Comparison of ENCODE assay signal across 1 cellular context in genomic region chr1:109877776-109878175, GRCh38.
TF ChIP-seq lines count a peak whose summit lies in the region.

No MANE protein-coding gene starts in this region.

TF ChIP-seq in HepG2, 621 proteins besides CTCF, POLR2A, EP300 and RAD21:
- TF ChIP-seq ZNF687 (CRISPR knock-in tag; IDR thresholded peaks at IDR 0.05) (0 out of 2 replicates have a peak, but pooled peaks have one; percentile 20), PITX1 (CRISPR knock-in tag; IDR thresholded peaks at IDR 0.05) (peak; percentile 46; the same call in 1 of the 2 replicates), ZNF383 (CRISPR knock-in tag; IDR thresholded peaks at IDR 0.05; ENCODE audit: borderline replicate concordance) (no peak), ASH2L (IDR thresholded peaks at IDR 0.05; ENCODE audit: insufficient read length, low read depth, low read length) (peak; percentile 10)
- TF ChIP-seq, protein P1, sequence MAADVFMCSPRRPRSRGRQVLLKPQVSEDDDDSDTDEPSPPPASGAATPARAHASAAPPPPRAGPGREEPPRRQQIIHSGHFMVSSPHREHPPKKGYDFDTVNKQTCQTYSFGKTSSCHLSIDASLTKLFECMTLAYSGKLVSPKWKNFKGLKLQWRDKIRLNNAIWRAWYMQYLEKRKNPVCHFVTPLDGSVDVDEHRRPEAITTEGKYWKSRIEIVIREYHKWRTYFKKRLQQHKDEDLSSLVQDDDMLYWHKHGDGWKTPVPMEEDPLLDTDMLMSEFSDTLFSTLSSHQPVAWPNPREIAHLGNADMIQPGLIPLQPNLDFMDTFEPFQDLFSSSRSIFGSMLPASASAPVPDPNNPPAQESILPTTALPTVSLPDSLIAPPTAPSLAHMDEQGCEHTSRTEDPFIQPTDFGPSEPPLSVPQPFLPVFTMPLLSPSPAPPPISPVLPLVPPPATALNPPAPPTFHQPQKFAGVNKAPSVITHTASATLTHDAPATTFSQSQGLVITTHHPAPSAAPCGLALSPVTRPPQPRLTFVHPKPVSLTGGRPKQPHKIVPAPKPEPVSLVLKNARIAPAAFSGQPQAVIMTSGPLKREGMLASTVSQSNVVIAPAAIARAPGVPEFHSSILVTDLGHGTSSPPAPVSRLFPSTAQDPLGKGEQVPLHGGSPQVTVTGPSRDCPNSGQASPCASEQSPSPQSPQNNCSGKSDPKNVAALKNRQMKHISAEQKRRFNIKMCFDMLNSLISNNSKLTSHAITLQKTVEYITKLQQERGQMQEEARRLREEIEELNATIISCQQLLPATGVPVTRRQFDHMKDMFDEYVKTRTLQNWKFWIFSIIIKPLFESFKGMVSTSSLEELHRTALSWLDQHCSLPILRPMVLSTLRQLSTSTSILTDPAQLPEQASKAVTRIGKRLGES (CRISPR knock-in tag; IDR thresholded peaks at IDR 0.05; ENCODE audit: borderline replicate concordance), result no peak
